Comparison of ENCODE assay signal across 30 cellular contexts in genomic region chr1:81021134-81021533, GRCh38.
DNase-seq lines count a peak whose midpoint lies in the region; ATAC-seq, FAIRE-seq and TF ChIP-seq lines count a peak whose summit lies in the region.
"Had no signal": no experiment of that assay in that cellular context is flagged by ENCODE, and none has a peak within 500 bp of the region (broad histone marks: within the 10 kb centered on the region; RNA-seq: fewer than 3 reads in every experiment).

No MANE protein-coding gene starts in this region.

- H3K27ac ChIP-seq in heart right ventricle (no peak overlapping the region), right cardiac atrium (ENCODE audit: low read length) (no peak overlapping the region), gastrocnemius medialis (no peak overlapping the region)
- H3K27ac ChIP-seq: breast epithelium, coronary artery, gastroesophageal sphincter, pancreas, skin epidermis, thoracic aorta had no signal

- WGBS in heart right ventricle, 2 donors, result 45 to 55% methylated on average over 1 of the region's 1 CpG
- 44% methylated on average over 1 of the region's 1 CpG for WGBS in right cardiac atrium

- in situ Hi-C loops in astrocyte of the spinal cord (cut with HindIII; ENCODE audit: low sequenced_read_pairs), result no loop called here
- in situ Hi-C loops in gastrocnemius medialis (cut with MboI; ENCODE audit: low sequenced_read_pairs in 4 of 4), result no loop called here

- intact Hi-C loops in heart right ventricle (cut with DNase I) (no loop called here), right cardiac atrium (cut with DNase I) (no loop called here), gastrocnemius medialis (cut with DNase I; ENCODE audit: low total_unique reads) (no loop called here)

- no peak for FAIRE-seq in GM19239 (lab: Jason Lieb, UNC)
- FAIRE-seq: GM18507 had no signal

- no peak for DNase-seq in heart right ventricle
- no peak for DNase-seq in right cardiac atrium
- DNase-seq in astrocyte of the spinal cord (ENCODE audit: low read depth, low spot score), result no peak
- peak; percentile 69 for DNase-seq in fibroblast of pulmonary artery (ENCODE audit: low read depth)
- no peak for DNase-seq in gastrocnemius medialis
- no peak for DNase-seq in GM19239 (ENCODE audit: insufficient read length, low spot score)
- DNase-seq in foreskin melanocyte, result no peak
- DNase-seq: activated CD4-positive, alpha-beta memory T cell treated with anti-CD3 and anti-CD28 coated beads for 36 hours; activated CD4-positive, CD25-positive, alpha-beta regulatory T cell treated with anti-CD3 and anti-CD28 coated beads, Interleukin-2, amount 50 U/mL, for 72 hours; activated naive CD4-positive, alpha-beta T cell treated with anti-CD3 and anti-CD28 coated beads, Interleukin-2, amount 10 ng/mL, durations not matched to agents 7 days and 5 days; amygdala; DMS 273 treated with DMSO at 0.1 percent for 48 hours; effector CD8-positive, alpha-beta T cell; H7; hypothalamus; left colon; NCI-H2029; NCI-H524 treated with DMSO at 0.1 percent for 48 hours; nephron progenitor cell; pancreas; stimulated activated naive CD4-positive, alpha-beta T cell treated with Interleukin-2 at 50 U/mL for 16 hours; T-helper 2 cell had no signal

- no peaks in the 10 kb centered on the region for H3K36me3 ChIP-seq in heart right ventricle
- H3K36me3 ChIP-seq in gastrocnemius medialis, result no peaks in the 10 kb centered on the region
- H3K36me3 ChIP-seq: breast epithelium, gastroesophageal sphincter, pancreas, thoracic aorta had no signal

- H3K4me1 ChIP-seq in heart right ventricle, result no peaks in the 10 kb centered on the region
- no peaks in the 10 kb centered on the region for H3K4me1 ChIP-seq in right cardiac atrium (ENCODE audit: control insufficient read depth, insufficient read depth, low read length)
- no peaks in the 10 kb centered on the region for H3K4me1 ChIP-seq in gastrocnemius medialis
- H3K4me1 ChIP-seq: breast epithelium, gastroesophageal sphincter, pancreas had no signal

- no peak for TF ChIP-seq POLR2A in gastrocnemius medialis (IDR thresholded peaks at IDR 0.05)

- TF ChIP-seq CTCF in heart right ventricle (IDR thresholded peaks at IDR 0.05) (peak in 7 of 9 donors; percentile 7 to 26 (median 17)), astrocyte of the spinal cord (IDR thresholded peaks at IDR 0.05; ENCODE audit: low read depth, low read length) (peak; percentile 6), fibroblast of pulmonary artery (IDR thresholded peaks at IDR 0.05; ENCODE audit: low read length, missing control alignments) (peak; percentile 57), gastrocnemius medialis (IDR thresholded peaks at IDR 0.05 in 4 of 5, conservative IDR thresholded peaks at IDR 0.05 in 1 of 5) (no peak)

- H3K9me3 ChIP-seq in heart right ventricle (no peaks in the 10 kb centered on the region), right cardiac atrium (ENCODE audit: control insufficient read depth, low read length) (no peaks in the 10 kb centered on the region), gastrocnemius medialis (no peaks in the 10 kb centered on the region)
- H3K9me3 ChIP-seq: breast epithelium, gastroesophageal sphincter, pancreas, thoracic aorta had no signal

- no peak overlapping the region for H3K4me3 ChIP-seq in heart right ventricle
- no peak overlapping the region for H3K4me3 ChIP-seq in right cardiac atrium (ENCODE audit: low read length)
- H3K4me3 ChIP-seq in astrocyte of the spinal cord (ENCODE audit: low read depth, low read length), result no peak overlapping the region
- H3K4me3 ChIP-seq in fibroblast of pulmonary artery (replicated peaks; ENCODE audit: low read depth, low read length), result no peak overlapping the region
- no peak overlapping the region for H3K4me3 ChIP-seq in gastrocnemius medialis
- H3K4me3 ChIP-seq: breast epithelium, coronary artery, gastroesophageal sphincter, pancreas, skin epidermis, thoracic aorta had no signal

- no peaks in the 10 kb centered on the region for H3K27me3 ChIP-seq in heart right ventricle
- no peaks in the 10 kb centered on the region for H3K27me3 ChIP-seq in right cardiac atrium (ENCODE audit: control insufficient read depth, insufficient read depth)
- H3K27me3 ChIP-seq in gastrocnemius medialis, result no peaks in the 10 kb centered on the region
- H3K27me3 ChIP-seq: breast epithelium, gastroesophageal sphincter, pancreas had no signal

- ATAC-seq in heart right ventricle, result no peak
- no peak for ATAC-seq in right cardiac atrium
- ATAC-seq in gastrocnemius medialis, result no peak
- no peak for ATAC-seq in HG02642 (IDR thresholded peaks at IDR 0.05; ENCODE audit: poor library complexity, unreplicated experiment)
- ATAC-seq: activated T-helper 17 cell treated with anti-CD3 and anti-CD28 coated beads, Interleukin-2, amount 50 U/mL, for 72 hours; gastroesophageal sphincter; left colon; pancreas had no signal

Comparison
In these comparisons a context has a peak if more than half of its experiments do, and no peak if none do; other contexts are left out.
1. CTCF ChIP-seq: peak in heart right ventricle (7 of 9), astrocyte of the spinal cord (single experiment) and fibroblast of pulmonary artery (single experiment); none in gastrocnemius medialis (0 of 5).